Comparison of ENCODE assay signal across 24 cellular contexts in genomic region chrX:18032486-18033221, GRCh38.
"Had no signal": no experiment of that assay in that cellular context is flagged by ENCODE, and none has a peak within 500 bp of the region (broad histone marks: within the 10 kb centered on the region; RNA-seq: fewer than 3 reads in every experiment).

No MANE protein-coding gene starts in this region.

- ATAC-seq: T-cell had no signal

- FAIRE-seq: TTC549 had no signal

- H3K27me3 ChIP-seq: colonic mucosa had no signal

- H3K4me3 Mint-ChIP-seq: activated B cell treated with CpG ODN at 0.5 μM for 24 hours; activated CD4-positive, alpha-beta memory T cell treated with anti-CD3 and anti-CD28 coated beads, Interleukin-2, amount 10 ng/mL, durations not matched to agents 7 days and 5 days; activated naive CD4-positive, alpha-beta T cell treated with anti-CD3 and anti-CD28 coated beads for 36 hours; activated T-cell treated with anti-CD3 and anti-CD28 coated beads, Interleukin-2, amount 50 U/mL, for 24 hours; T-cell had no signal

- H3K4me1 Mint-ChIP-seq: activated B cell treated with CpG ODN at 0.5 μM for 24 hours; activated CD4-positive, alpha-beta memory T cell treated with anti-CD3 and anti-CD28 coated beads, Interleukin-2, amount 10 ng/mL, durations not matched to agents 7 days and 5 days; T-cell had no signal

- DNase-seq: activated B cell treated with CpG ODN at 0.5 μM for 24 hours; activated CD4-positive, alpha-beta memory T cell treated with anti-CD3 and anti-CD28 coated beads, Interleukin-2, amount 10 ng/mL, durations not matched to agents 7 days and 5 days; activated CD4-positive, alpha-beta T cell treated with anti-CD3 and anti-CD28 coated beads, Interleukin-2, amount 50 U/mL, for 1 hour; activated CD8-positive, alpha-beta memory T cell treated with anti-CD3 and anti-CD28 coated beads, Interleukin-2, amount 50 U/mL, for 48 hours; activated gamma-delta T cell; activated naive CD4-positive, alpha-beta T cell treated with anti-CD3 and anti-CD28 coated beads for 36 hours; activated T-cell treated with anti-CD3 and anti-CD28 coated beads, Interleukin-2, amount 50 U/mL, for 24 hours; colonic mucosa; Karpas-422; MM.1S; NCI-H1105; NCI-H1436; NCI-H1694 treated with DMSO at 0.1 percent for 48 hours; NCI-H2029 treated with DMSO at 0.1 percent for 48 hours; NCI-H345; NCI-H510A; NCI-H526 treated with DMSO at 0.1 percent for 48 hours; SIG-M5; T-cell; T-helper 2 cell; T1000 had no signal

- H3K27ac Mint-ChIP-seq: activated B cell treated with CpG ODN at 0.5 μM for 24 hours; activated CD4-positive, alpha-beta memory T cell treated with anti-CD3 and anti-CD28 coated beads, Interleukin-2, amount 10 ng/mL, durations not matched to agents 7 days and 5 days; activated naive CD4-positive, alpha-beta T cell treated with anti-CD3 and anti-CD28 coated beads for 36 hours; activated T-cell treated with anti-CD3 and anti-CD28 coated beads, Interleukin-2, amount 50 U/mL, for 24 hours; T-cell had no signal

- H3K9me3 ChIP-seq: breast epithelium, colonic mucosa had no signal

- H3K36me3 ChIP-seq: breast epithelium, colonic mucosa had no signal

- H3K27me3 Mint-ChIP-seq: activated B cell treated with CpG ODN at 0.5 μM for 24 hours; activated CD4-positive, alpha-beta memory T cell treated with anti-CD3 and anti-CD28 coated beads, Interleukin-2, amount 10 ng/mL, durations not matched to agents 7 days and 5 days had no signal

- H3K9me3 Mint-ChIP-seq: activated CD4-positive, alpha-beta memory T cell treated with anti-CD3 and anti-CD28 coated beads, Interleukin-2, amount 10 ng/mL, durations not matched to agents 7 days and 5 days; activated naive CD4-positive, alpha-beta T cell treated with anti-CD3 and anti-CD28 coated beads for 36 hours; activated T-cell treated with anti-CD3 and anti-CD28 coated beads, Interleukin-2, amount 50 U/mL, for 24 hours; T-cell had no signal

- H3K4me3 ChIP-seq: breast epithelium, colonic mucosa, SK-N-MC had no signal

- H3K4me1 ChIP-seq: breast epithelium, colonic mucosa had no signal

- H3K36me3 Mint-ChIP-seq: T-cell had no signal

- H3K27ac ChIP-seq: breast epithelium, colonic mucosa, SK-N-MC had no signal
